18 cellular contexts compared by ENCODE assay signal in genomic region chr12:124478985-124479645, GRCh38.
DNase-seq lines count a peak whose midpoint lies in the region; FAIRE-seq and TF ChIP-seq lines count a peak whose summit lies in the region.
"Had no signal": no experiment of that assay in that cellular context is flagged by ENCODE, and none has a peak within 500 bp of the region (broad histone marks: within the 10 kb centered on the region; RNA-seq: fewer than 3 reads in every experiment).

No MANE protein-coding gene starts in this region.

- peak; percentile 100 for FAIRE-seq in bronchial epithelial cell (lab: Jason Lieb, UNC)
- FAIRE-seq: colon had no signal

- no peaks in the 10 kb centered on the region for H3K9me3 Mint-ChIP-seq in Calu3 (ENCODE audit: low read depth, unreplicated experiment)

- DNase-seq in AG04450 (ENCODE audit: low read depth, low spot score): no peak
- DNase-seq in Calu3: no peak
- no peak for DNase-seq in bronchial epithelial cell (ENCODE audit: low read depth)
- DNase-seq in activated CD8-positive, alpha-beta memory T cell treated with anti-CD3 and anti-CD28 coated beads, Interleukin-2, amount 50 U/mL, for 48 hours: no peak
- DNase-seq in NCI-H345 treated with DMSO at 0.1 percent for 48 hours (lab: John Stamatoyannopoulos, UW; ENCODE audit: unreplicated experiment): no peak
- no peak for DNase-seq in ACHN
- no peak for DNase-seq in HK-2 (ENCODE audit: unreplicated experiment)
- DNase-seq: amniotic stem cell; DMS153; IMR-90; NCI-H2029; stimulated activated CD4-positive, alpha-beta T cell treated with anti-CD3 and anti-CD28 coated beads, Interleukin-1b, Interleukin-23, amount 100 ng/mL, for 48 hours; testis had no signal

- H3K4me1 ChIP-seq in muscle layer of colon (ENCODE audit: insufficient read depth, low read length): peaks cover 39% of the 10 kb centered on the region

- POLR2A ChIA-PET in AG04450 (lab: Yijun Ruan, JAX): no interaction called here

- no TSS peak for BruUV-seq in Calu3 (replicated peaks; lab: Mats Ljungman, UMichigan)

- no peak overlapping the region for H3K9ac ChIP-seq in muscle layer of colon (ENCODE audit: low read length)

- H3K36me3 Mint-ChIP-seq in Calu3 (ENCODE audit: insufficient read depth, unreplicated experiment): peaks cover 70% of the 10 kb centered on the region

- intact Hi-C loops in Calu3 (cut with micrococcal nuclease; ENCODE audit: unreplicated experiment): no loop called here

- no peaks in the 10 kb centered on the region for H3K27me3 Mint-ChIP-seq in Calu3 (ENCODE audit: unreplicated experiment)

- TF ChIP-seq CTCF in AG04450 (IDR thresholded peaks at IDR 0.05; ENCODE audit: low read depth, low read length) (no peak), Calu3 (IDR thresholded peaks at IDR 0.05; ENCODE audit: unreplicated experiment) (no peak), bronchial epithelial cell (IDR thresholded peaks at IDR 0.05; ENCODE audit: insufficient read depth, low read length, severe bottlenecking) (no peak)

- H3K36me3 ChIP-seq in bronchial epithelial cell (ENCODE audit: control insufficient read depth, insufficient read depth, low read length) (peaks cover 31% of the 10 kb centered on the region), muscle layer of colon (ENCODE audit: insufficient read depth, low read length) (peaks cover 47% of the 10 kb centered on the region)

- H3K4me3 ChIP-seq in AG04450 (ENCODE audit: low read depth, low read length): no peak overlapping the region
- H3K4me3 ChIP-seq in bronchial epithelial cell (ENCODE audit: low read depth, low read length): no peak overlapping the region
- no peak overlapping the region for H3K4me3 ChIP-seq in muscle layer of colon (ENCODE audit: low read depth in 1 of 2, low read length in 2 of 2)
- H3K4me3 ChIP-seq: gastroesophageal sphincter, testis had no signal

- peak overlapping the region; percentile 53 for H3K27ac Mint-ChIP-seq in Calu3 (ENCODE audit: unreplicated experiment)
- H3K27ac Mint-ChIP-seq: activated T-helper 2 cell treated with anti-CD3 and anti-CD28 coated beads, Interferon-gamma antibody, Interleukin-2, Interleukin-4, amounts not matched to agents 10 μg/mL and 5 μg/mL and 100 μg/mL, durations not matched to agents 14 hours and 24 hours and 36 hours had no signal

- H3K27me3 ChIP-seq in AG04450 (ENCODE audit: control insufficient read depth, insufficient read depth, low read length) (no peaks in the 10 kb centered on the region), bronchial epithelial cell (ENCODE audit: control insufficient read depth, insufficient read depth, low read length) (no peaks in the 10 kb centered on the region), muscle layer of colon (ENCODE audit: control insufficient read depth in 1 of 2, insufficient read depth in 2 of 2, low read length in 2 of 2) (no peaks in the 10 kb centered on the region)
- H3K27me3 ChIP-seq: gastroesophageal sphincter, neutrophil, testis had no signal

- peaks cover 27% of the 10 kb centered on the region for H3K4me1 Mint-ChIP-seq in Calu3 (ENCODE audit: low read depth, unreplicated experiment)

- H3K9me3 ChIP-seq in AG04450 (ENCODE audit: control insufficient read depth, insufficient read depth, low read length) (peaks cover 6% of the 10 kb centered on the region), muscle layer of colon (ENCODE audit: low read length) (no peaks in the 10 kb centered on the region)
- H3K9me3 ChIP-seq: gastroesophageal sphincter, neutrophil, testis had no signal

- CTCF ChIA-PET in AG04450 (lab: Charles Lee) (no interaction called here), Calu3 (lab: Charles Lee) (no interaction called here)

- H3K27ac ChIP-seq in AG04450 (ENCODE audit: low read depth, low read length): peak overlapping the region; percentile 21
- H3K27ac ChIP-seq in muscle layer of colon (ENCODE audit: low read depth, low read length): peak overlapping the region; percentile 19
- H3K27ac ChIP-seq: neutrophil, testis had no signal

- no peak overlapping the region for H3K4me3 Mint-ChIP-seq in Calu3 (ENCODE audit: low read depth, unreplicated experiment)

- in situ Hi-C loops in ACHN (cut with HindIII; ENCODE audit: low pct_ligation_motif_present, low pct_unique_long_range_greater_than_20kb, low sequenced_read_pairs): no loop called here
